Comparison of ENCODE assay signal across 12 cellular contexts in genomic region chr2:38709515-38710194, GRCh38. TPM values are rescaled to one million over a fixed set of nuclear protein-coding genes. Genes with fewer than 3 reads are reported as not detected.
A peak's percentile ranks its signal among the peaks of the same experiment; 100 is the strongest.
DNase-seq lines count a peak whose midpoint lies in the region; ATAC-seq and TF ChIP-seq lines count a peak whose summit lies in the region.
"Had no signal": no experiment of that assay in that cellular context is flagged by ENCODE, and none has a peak within 500 bp of the region (broad histone marks: within the 10 kb centered on the region; RNA-seq: fewer than 3 reads in every experiment).

No MANE protein-coding gene starts in this region.

- POLR2A ChIA-PET in A673 (lab: Charles Lee; ENCODE audit: low non-redundant PET), result no interaction called here

- H3K4me3 ChIP-seq in A673 (ENCODE audit: low read depth, low read length, poor library complexity, severe bottlenecking), result no peak overlapping the region
- H3K4me3 ChIP-seq: A549, ovary had no signal

- peaks cover 3% of the 10 kb centered on the region for H3K9me3 Mint-ChIP-seq in activated CD8-positive, alpha-beta memory T cell treated with anti-CD3 and anti-CD28 coated beads, Interleukin-2, amount 10 ng/mL, durations not matched to agents 7 days and 5 days (ENCODE audit: low read depth)

- H3K27ac Mint-ChIP-seq in activated CD8-positive, alpha-beta memory T cell treated with anti-CD3 and anti-CD28 coated beads, Interleukin-2, amount 10 ng/mL, durations not matched to agents 7 days and 5 days, result peak overlapping the region; percentile 85

- intact Hi-C loops in A673 (cut with micrococcal nuclease; ENCODE audit: unreplicated experiment), result no loop called here

- peak overlapping the region; percentile 49 for H3K4me3 Mint-ChIP-seq in activated CD8-positive, alpha-beta memory T cell treated with anti-CD3 and anti-CD28 coated beads, Interleukin-2, amount 10 ng/mL, durations not matched to agents 7 days and 5 days

- no peaks in the 10 kb centered on the region for H3K4me1 ChIP-seq in A673 (ENCODE audit: insufficient read depth, low read length, poor library complexity, severe bottlenecking)
- H3K4me1 ChIP-seq: A549 had no signal

- no peaks in the 10 kb centered on the region for H3K9me3 ChIP-seq in A673 (ENCODE audit: low read depth, low read length, poor library complexity, severe bottlenecking)
- H3K9me3 ChIP-seq: A549, ovary had no signal

- peak in 2 of 3 experiments; percentile 17 to 49 for DNase-seq in NCI-H1417 (lab: John Stamatoyannopoulos, UW)
- no peak for DNase-seq in NCI-H1417 treated with DMSO at 0.1 percent for 48 hours (lab: John Stamatoyannopoulos, UW)
- no peak for DNase-seq in activated CD8-positive, alpha-beta memory T cell treated with anti-CD3 and anti-CD28 coated beads, Interleukin-2, amount 10 ng/mL, durations not matched to agents 7 days and 5 days
- DNase-seq in stimulated activated CD4-positive, alpha-beta T cell treated with anti-CD3 and anti-CD28 coated beads, Interleukin-4, amount 100 ng/mL, for 1 hour, result peak; percentile 29
- no peak for DNase-seq in A673 (ENCODE audit: low spot score)
- DNase-seq in NCI-H446 treated with DMSO at 0.1 percent for 48 hours (lab: John Stamatoyannopoulos, UW), result no peak
- DNase-seq in middle frontal gyrus (ENCODE audit: extremely low spot score, low spot score), result no peak
- DNase-seq: dermis blood vessel endothelial cell, NCI-H82, ovary had no signal

- no TSS peak for BruUV-seq in A673 (replicated peaks; lab: Mats Ljungman, UMichigan)

- peaks cover 57% of the 10 kb centered on the region for H3K36me3 Mint-ChIP-seq in activated CD8-positive, alpha-beta memory T cell treated with anti-CD3 and anti-CD28 coated beads, Interleukin-2, amount 10 ng/mL, durations not matched to agents 7 days and 5 days

- TF ChIP-seq CTCF in A673 (conservative IDR thresholded peaks at IDR 0.05; ENCODE audit: low read depth, low read length), result no peak

- H3K4me1 Mint-ChIP-seq in activated CD8-positive, alpha-beta memory T cell treated with anti-CD3 and anti-CD28 coated beads, Interleukin-2, amount 10 ng/mL, durations not matched to agents 7 days and 5 days, result peaks cover 59% of the 10 kb centered on the region

- H3K27me3 Mint-ChIP-seq in activated CD8-positive, alpha-beta memory T cell treated with anti-CD3 and anti-CD28 coated beads, Interleukin-2, amount 10 ng/mL, durations not matched to agents 7 days and 5 days, result no peaks in the 10 kb centered on the region

- no peaks in the 10 kb centered on the region for H3K36me3 ChIP-seq in A673 (ENCODE audit: insufficient read depth, low read length, poor library complexity, severe bottlenecking)
- H3K36me3 ChIP-seq: ovary had no signal

- no peaks in the 10 kb centered on the region for H3K27me3 ChIP-seq in A673 (replicated peaks; ENCODE audit: insufficient read depth, low read depth, low read length, poor library complexity)
- H3K27me3 ChIP-seq: ovary had no signal

- no peak overlapping the region for H3K27ac ChIP-seq in A673 (ENCODE audit: low read depth, low read length, poor library complexity, severe bottlenecking)
- H3K27ac ChIP-seq: A549, ovary had no signal

- CTCF ChIA-PET in activated CD8-positive, alpha-beta memory T cell treated with anti-CD3 and anti-CD28 coated beads, Interleukin-2, amount 10 ng/mL, durations not matched to agents 7 days and 5 days (lab: Charles Lee), result interaction anchor here (0.9 to 4.3 kb wide), 4 partner anchors 8 to 128 kb away, joined by 3 to 17 read pairs (median 4); no protein-coding TSS in a partner anchor
- CTCF ChIA-PET in A673 (lab: Charles Lee), result no interaction called here

- ATAC-seq in HG02852 (IDR thresholded peaks at IDR 0.05; ENCODE audit: unreplicated experiment), result peak; percentile 48
- ATAC-seq in activated CD8-positive, alpha-beta memory T cell treated with anti-CD3 and anti-CD28 coated beads, Interleukin-2, amount 10 ng/mL, durations not matched to agents 7 days and 5 days, result peak; percentile 60

RNA-seq across cellular contexts. Expression of gene SRSF7, which starts 41.5 kb away (rescaled TPM):
- total RNA-seq in activated CD8-positive, alpha-beta memory T cell treated with anti-CD3 and anti-CD28 coated beads, Interleukin-2, amount 10 ng/mL, durations not matched to agents 7 days and 5 days, result 100 to 1,000 TPM; 362 to 378 TPM
- total RNA-seq in A673 (2021), result 320 and 355 TPM in 2 replicates

RNA-seq across cellular contexts. Expression of gene GALM, which starts 43.7 kb away (rescaled TPM):
- total RNA-seq in activated CD8-positive, alpha-beta memory T cell treated with anti-CD3 and anti-CD28 coated beads, Interleukin-2, amount 10 ng/mL, durations not matched to agents 7 days and 5 days, result 10 to 100 TPM; 67.1 to 86.0 TPM
- total RNA-seq in A673 (2021), result 6.6 and 8.7 TPM in 2 replicates

Comparison
In these comparisons a context has a peak if more than half of its experiments do, and no peak if none do; other contexts are left out.
1. DNase-seq: peak in NCI-H1417 (2 of 3) and stimulated activated CD4-positive, alpha-beta T cell treated with anti-CD3 and anti-CD28 coated beads, Interleukin-4, amount 100 ng/mL, for 1 hour (single experiment); none in NCI-H1417 treated with DMSO at 0.1 percent for 48 hours (single experiment), activated CD8-positive, alpha-beta memory T cell treated with anti-CD3 and anti-CD28 coated beads, Interleukin-2, amount 10 ng/mL, durations not matched to agents 7 days and 5 days (single experiment), A673 (single experiment), NCI-H446 treated with DMSO at 0.1 percent for 48 hours (single experiment) and middle frontal gyrus (single experiment).